ENCODE assay signal across 1 cellular context in genomic region chrX:54640103-54640428, GRCh38.
TF ChIP-seq lines count a peak whose summit lies in the region.

No MANE protein-coding gene starts in this region.

TF ChIP-seq in HCT116, 20 proteins besides CTCF, POLR2A, EP300 and RAD21 (continued from another document):
- no peak for TF ChIP-seq ZBTB33 (IDR thresholded peaks at IDR 0.05; ENCODE audit: extremely low read depth, insufficient replicate concordance, low read length)
